In genomic region chr2:19790291-19790690, GRCh38 we compare ENCODE assay signal across 30 cellular contexts.
"Had no signal": no experiment of that assay in that cellular context is flagged by ENCODE, and none has a peak within 500 bp of the region (broad histone marks: within the 10 kb centered on the region; RNA-seq: fewer than 3 reads in every experiment).

No MANE protein-coding gene starts in this region.

- H3K4me3 ChIP-seq: esophagus muscularis mucosa, gastroesophageal sphincter, heart left ventricle, lung, right lobe of liver, smooth muscle cell, suprapubic skin, transverse colon, vagina had no signal

- H3K4me1 Mint-ChIP-seq: immature natural killer cell; memory B cell; naive B cell; neural crest cell; stimulated activated naive CD8-positive, alpha-beta T cell treated with anti-CD3 and anti-CD28 coated beads, Interleukin-15, amount 100 ng/mL, for 72 hours had no signal

- H3K9me3 ChIP-seq: esophagus muscularis mucosa, gastroesophageal sphincter, heart left ventricle, right lobe of liver, suprapubic skin, transverse colon, vagina had no signal

- ATAC-seq: foreskin keratinocyte; gastroesophageal sphincter; heart left ventricle; left ventricle myocardium superior; natural killer cell treated with Interleukin-12 subunit alpha and Interleukin-12 subunit beta and Interleukin-15 and Interleukin-18, amount 100 ng/mL, for 72 hours; right lobe of liver; stimulated activated naive CD8-positive, alpha-beta T cell treated with anti-CD3 and anti-CD28 coated beads, Interleukin-15, amount 100 ng/mL, for 72 hours had no signal

- H3K27ac Mint-ChIP-seq: dendritic cell treated with granulocyte-macrophage colony-stimulating factor and Interleukin-4, amounts not matched to agents 40 ng/mL and 50 ng/mL, for 4 days; endodermal cell; immature natural killer cell; memory B cell; naive B cell; natural killer cell treated with Interleukin-12 subunit alpha and Interleukin-12 subunit beta and Interleukin-15 and Interleukin-18, amount 100 ng/mL, for 72 hours; progenitor cell of endocrine pancreas had no signal

- H3K27me3 Mint-ChIP-seq: natural killer cell treated with Interleukin-12 subunit alpha and Interleukin-12 subunit beta and Interleukin-15 and Interleukin-18, amount 100 ng/mL, for 72 hours had no signal

- DNase-seq: effector CD8-positive, alpha-beta T cell; foreskin keratinocyte; heart left ventricle; hippocampal formation; immature natural killer cell; left ventricle myocardium superior; naive B cell; right lobe of liver; stimulated activated CD4-positive, alpha-beta T cell treated with anti-CD3 and anti-CD28 coated beads, Interleukin-12 subunit alpha, Interleukin-12 subunit beta, amount 100 ng/mL, for 4 hours; stimulated activated CD4-positive, alpha-beta T cell treated with anti-CD3 and anti-CD28 coated beads, Interleukin-1b, Interleukin-23, amount 100 ng/mL, for 48 hours; stimulated activated CD4-positive, alpha-beta T cell treated with anti-CD3 and anti-CD28 coated beads, Interleukin-4, amount 100 ng/mL, for 1 hour; stimulated activated CD8-positive, alpha-beta memory T cell treated with anti-CD3 and anti-CD28 coated beads, Interleukin-4, amount 100 ng/mL, for 48 hours; stimulated activated naive CD4-positive, alpha-beta T cell; stimulated activated naive CD8-positive, alpha-beta T cell treated with anti-CD3 and anti-CD28 coated beads, Interleukin-15, amount 100 ng/mL, for 72 hours; transverse colon had no signal

- H3K27ac ChIP-seq: esophagus muscularis mucosa, foreskin keratinocyte, gastroesophageal sphincter, heart left ventricle, parathyroid adenoma, right lobe of liver, suprapubic skin, transverse colon, vagina had no signal

- H3K4me3 Mint-ChIP-seq: dendritic cell treated with granulocyte-macrophage colony-stimulating factor and Interleukin-4, amounts not matched to agents 40 ng/mL and 50 ng/mL, for 4 days; endodermal cell; immature natural killer cell; memory B cell; naive B cell; natural killer cell treated with Interleukin-12 subunit alpha and Interleukin-12 subunit beta and Interleukin-15 and Interleukin-18, amount 100 ng/mL, for 72 hours; neural crest cell; stimulated activated naive CD8-positive, alpha-beta T cell treated with anti-CD3 and anti-CD28 coated beads, Interleukin-15, amount 100 ng/mL, for 72 hours had no signal

- FAIRE-seq: colon, keratinocyte had no signal

- H3K4me2 ChIP-seq: smooth muscle cell had no signal

- H3K36me3 Mint-ChIP-seq: immature natural killer cell; memory B cell; naive B cell; natural killer cell treated with Interleukin-12 subunit alpha and Interleukin-12 subunit beta and Interleukin-15 and Interleukin-18, amount 100 ng/mL, for 72 hours had no signal

- H3K4me1 ChIP-seq: parathyroid adenoma, right lobe of liver, suprapubic skin, transverse colon, vagina had no signal

- H3K9me3 Mint-ChIP-seq: dendritic cell treated with granulocyte-macrophage colony-stimulating factor and Interleukin-4, amounts not matched to agents 40 ng/mL and 50 ng/mL, for 4 days; endodermal cell; immature natural killer cell; memory B cell; natural killer cell treated with Interleukin-12 subunit alpha and Interleukin-12 subunit beta and Interleukin-15 and Interleukin-18, amount 100 ng/mL, for 72 hours; neural crest cell; stimulated activated naive CD8-positive, alpha-beta T cell treated with anti-CD3 and anti-CD28 coated beads, Interleukin-15, amount 100 ng/mL, for 72 hours had no signal
